Comparison of ENCODE assay signal across 8 cellular contexts in genomic region chr6:408599-409102, GRCh38. TPM values are rescaled to one million over a fixed set of nuclear protein-coding genes. Genes with fewer than 3 reads are reported as not detected.
DNase-seq lines count a peak whose midpoint lies in the region; ATAC-seq and TF ChIP-seq lines count a peak whose summit lies in the region.

No MANE protein-coding gene starts in this region.

- peak; percentile 32 for TF ChIP-seq CTCF in fibroblast of mammary gland (conservative IDR thresholded peaks at IDR 0.05; ENCODE audit: control insufficient read depth, insufficient read depth, low read depth, low read length)

- ATAC-seq in SK-N-SH treated with all-trans-retinoic acid at 6 μM for 48 hours = peak; percentile 97

- DNase-seq in AML-193 (lab: John Stamatoyannopoulos, UW) (peak; percentile 46 to 58), fibroblast of mammary gland (ENCODE audit: low read depth) (peak; percentile 47), posterior vena cava (ENCODE audit: low spot score) (peak; percentile 88), kidney glomerular epithelial cell (lab: John Stamatoyannopoulos, UW) (no peak), NCI-H446 (lab: John Stamatoyannopoulos, UW) (no peak), activated gamma-delta T cell (lab: John Stamatoyannopoulos, UW) (no peak)

- peak; percentile 68 for TF ChIP-seq POLR2A in GM19193 (IDR thresholded peaks at IDR 0.05; ENCODE audit: extremely low read depth, insufficient read depth, insufficient read length)

- no peak overlapping the region for H3K4me3 ChIP-seq in fibroblast of mammary gland (ENCODE audit: control insufficient read depth, low read depth, low read length)

- intact Hi-C loops in posterior vena cava (cut with DNase I) = no loop called here

TF ChIP-seq in SK-N-SH treated with all-trans-retinoic acid at 6 μM for 48 hours, 23 proteins besides CTCF, POLR2A, EP300 and RAD21:
- TF ChIP-seq TOX (CRISPR knock-in tag; IDR thresholded peaks at IDR 0.05; ENCODE audit: borderline replicate concordance) = no peak
- no peak for TF ChIP-seq ZNF8 (CRISPR knock-in tag; IDR thresholded peaks at IDR 0.05)
- TF ChIP-seq RARB (CRISPR knock-in tag; IDR thresholded peaks at IDR 0.05) = no peak
- TF ChIP-seq ZC3H10 (CRISPR knock-in tag; IDR thresholded peaks at IDR 0.05) = no peak
- no peak for TF ChIP-seq ZNF70 (CRISPR knock-in tag; IDR thresholded peaks at IDR 0.05)
- TF ChIP-seq SNAI2 (CRISPR knock-in tag; IDR thresholded peaks at IDR 0.05) = no peak
- no peak for TF ChIP-seq GLIS3 (CRISPR knock-in tag; IDR thresholded peaks at IDR 0.05)
- no peak for TF ChIP-seq TSHZ2 (CRISPR knock-in tag; IDR thresholded peaks at IDR 0.05)
- TF ChIP-seq PATZ1 (CRISPR knock-in tag; IDR thresholded peaks at IDR 0.05; ENCODE audit: borderline replicate concordance) = no peak
- TF ChIP-seq CREB5 (CRISPR knock-in tag; IDR thresholded peaks at IDR 0.05; ENCODE audit: low read depth) = no peak
- TF ChIP-seq BACH2 (CRISPR knock-in tag; IDR thresholded peaks at IDR 0.05; ENCODE audit: borderline replicate concordance) = no peak
- TF ChIP-seq CSDC2 (CRISPR knock-in tag; IDR thresholded peaks at IDR 0.05) = no peak
- TF ChIP-seq ZNF565 (CRISPR knock-in tag; conservative IDR thresholded peaks at IDR 0.05; ENCODE audit: low read depth) = no peak
- TF ChIP-seq CSRNP3 (CRISPR knock-in tag; IDR thresholded peaks at IDR 0.05) = no peak
- no peak for TF ChIP-seq POU6F1 (CRISPR knock-in tag; IDR thresholded peaks at IDR 0.05; ENCODE audit: borderline replicate concordance, low read depth)
TF ChIP-seq in SK-N-SH treated with all-trans-retinoic acid at 6 μM for 48 hours: peak in this region for 0.

RNA-seq across cellular contexts. Expression of gene IRF4, which starts 17.1 kb away (rescaled TPM):
- 1 to 10 TPM; 1.7 to 2.7 TPM for total RNA-seq in posterior vena cava

Comparison
In these comparisons a context has a peak if more than half of its experiments do, and no peak if none do; other contexts are left out.
1. DNase-seq: peak in AML-193 (2 of 2), fibroblast of mammary gland (single experiment) and posterior vena cava (single experiment); none in kidney glomerular epithelial cell (single experiment), NCI-H446 (0 of 2) and activated gamma-delta T cell (single experiment).